10 cellular contexts compared by ENCODE assay signal in the genomic region with DNA sequence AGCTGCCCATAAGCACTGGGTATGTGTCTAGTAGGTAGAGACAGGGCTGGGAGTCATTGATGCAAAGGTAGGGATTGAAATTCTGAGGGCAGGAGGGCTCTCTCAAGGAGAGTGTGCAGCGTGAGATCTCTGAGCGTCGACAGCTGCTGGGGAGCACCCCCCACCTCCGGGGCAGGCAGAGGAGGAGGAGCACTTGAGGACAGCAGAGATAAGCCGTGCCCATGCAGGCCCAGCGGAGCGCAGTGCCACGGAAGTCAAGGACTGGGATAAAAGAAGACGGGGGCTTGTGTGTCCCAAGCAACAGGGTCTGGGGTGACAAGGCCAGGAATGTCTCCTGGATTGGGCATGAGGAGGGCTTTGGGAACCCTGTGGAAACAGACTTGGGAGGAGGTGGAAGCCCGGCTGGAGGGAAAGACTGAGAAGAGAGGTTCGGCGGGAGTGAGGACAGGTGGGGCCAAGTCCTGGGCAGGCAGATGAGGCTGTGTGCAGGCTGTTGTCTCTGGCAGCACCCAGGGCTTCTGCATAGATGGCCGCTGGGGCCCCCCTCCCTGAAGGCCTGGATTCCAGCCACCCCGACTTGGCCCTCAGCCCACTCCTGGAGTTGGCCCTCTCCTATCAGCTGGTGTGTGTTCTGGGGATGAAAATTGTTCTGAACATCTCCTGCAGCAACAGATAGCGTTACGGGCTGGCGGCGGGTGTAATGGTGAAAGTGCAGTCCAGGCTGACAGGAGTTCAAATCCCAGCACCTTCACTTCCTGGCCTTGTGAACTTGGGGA. TPM values are rescaled to one million over a fixed set of nuclear protein-coding genes. Genes with fewer than 3 reads are reported as not detected.
DNase-seq lines count a peak whose midpoint lies in the region; ATAC-seq and TF ChIP-seq lines count a peak whose summit lies in the region.
"Had no signal": no experiment of that assay in that cellular context is flagged by ENCODE, and none has a peak within 500 bp of the region (broad histone marks: within the 10 kb centered on the region; RNA-seq: fewer than 3 reads in every experiment).

No MANE protein-coding gene starts in this region.

- intact Hi-C loops in left ventricle myocardium superior (cut with micrococcal nuclease): no loop called here
- intact Hi-C loops in testis (cut with DNase I; ENCODE audit: low total_unique reads): no loop called here

- peaks cover 18% of the 10 kb centered on the region for H3K4me1 Mint-ChIP-seq in activated T-cell treated with anti-CD3 and anti-CD28 coated beads, Interleukin-2, amount 50 U/mL, for 24 hours (ENCODE audit: low read depth)

- H3K36me3 ChIP-seq in testis (ENCODE audit: low read depth, missing control alignments): no peaks in the 10 kb centered on the region

- WGBS in testis, 2 donors: 34 to 40% methylated on average over 18 of the region's 18 CpGs

- H3K36me3 Mint-ChIP-seq in activated T-cell treated with anti-CD3 and anti-CD28 coated beads, Interleukin-2, amount 50 U/mL, for 24 hours (ENCODE audit: low read depth): no peaks in the 10 kb centered on the region
- H3K36me3 Mint-ChIP-seq: CD8-positive, alpha-beta memory T cell had no signal

- H3K4me3 ChIP-seq in testis: no peak overlapping the region

- H3K9me3 ChIP-seq in testis: no peaks in the 10 kb centered on the region

- H3K4me1 ChIP-seq in testis: peaks cover 27% of the 10 kb centered on the region

- H3K27me3 Mint-ChIP-seq in activated T-cell treated with anti-CD3 and anti-CD28 coated beads, Interleukin-2, amount 50 U/mL, for 24 hours: peaks cover 9% of the 10 kb centered on the region

- H3K27ac ChIP-seq in testis: peak overlapping the region; percentile 25 to 77
- H3K27ac ChIP-seq: RWPE1 had no signal

- no peak overlapping the region for H3K27ac Mint-ChIP-seq in activated T-cell treated with anti-CD3 and anti-CD28 coated beads, Interleukin-2, amount 50 U/mL, for 24 hours

- no peak for TF ChIP-seq POLR2A in testis (IDR thresholded peaks at IDR 0.05)

- no peak overlapping the region for H3K4me3 Mint-ChIP-seq in activated T-cell treated with anti-CD3 and anti-CD28 coated beads, Interleukin-2, amount 50 U/mL, for 24 hours

- ATAC-seq in left ventricle myocardium superior: peak; percentile 91
- ATAC-seq in GM19455 (IDR thresholded peaks at IDR 0.05; ENCODE audit: unreplicated experiment): no peak
- ATAC-seq in HG03159 (IDR thresholded peaks at IDR 0.05; ENCODE audit: unreplicated experiment): no peak

- no peaks in the 10 kb centered on the region for H3K27me3 ChIP-seq in testis

- peak; percentile 19 for DNase-seq in activated T-cell treated with anti-CD3 and anti-CD28 coated beads, Interleukin-2, amount 50 U/mL, for 24 hours
- DNase-seq in activated T-cell treated with anti-CD3 and anti-CD28 coated beads for 4 hours (no peak), NCI-H82 (lab: John Stamatoyannopoulos, UW) (peak; percentile 62), left ventricle myocardium superior (peak; percentile 85), testis (peak; percentile 84), SW480 (ENCODE audit: low spot score) (no peak)

- no peaks in the 10 kb centered on the region for H3K9me3 Mint-ChIP-seq in activated T-cell treated with anti-CD3 and anti-CD28 coated beads, Interleukin-2, amount 50 U/mL, for 24 hours
- H3K9me3 Mint-ChIP-seq: CD8-positive, alpha-beta memory T cell had no signal

- no peak for TF ChIP-seq CTCF in testis (IDR thresholded peaks at IDR 0.05)

RNA-seq across cellular contexts. Expression of a gene that starts 1.9 kb away (rescaled TPM):
- total RNA-seq in left ventricle myocardium superior (1.0 TPM), testis (10 to 100 TPM; 15.8 to 18.3 TPM)
- 10.8 TPM for polyA plus RNA-seq in testis (ENCODE audit: insufficient read depth, low read depth, low replicate concordance)

Comparison
In these comparisons a context has a peak if more than half of its experiments do, and no peak if none do; other contexts are left out.
1. DNase-seq: peak in activated T-cell treated with anti-CD3 and anti-CD28 coated beads, Interleukin-2, amount 50 U/mL, for 24 hours (single experiment), NCI-H82 (single experiment), left ventricle myocardium superior (single experiment) and testis (single experiment); none in activated T-cell treated with anti-CD3 and anti-CD28 coated beads for 4 hours (single experiment) and SW480 (single experiment).